Comparison of ENCODE assay signal across 7 cellular contexts in the genomic region with DNA sequence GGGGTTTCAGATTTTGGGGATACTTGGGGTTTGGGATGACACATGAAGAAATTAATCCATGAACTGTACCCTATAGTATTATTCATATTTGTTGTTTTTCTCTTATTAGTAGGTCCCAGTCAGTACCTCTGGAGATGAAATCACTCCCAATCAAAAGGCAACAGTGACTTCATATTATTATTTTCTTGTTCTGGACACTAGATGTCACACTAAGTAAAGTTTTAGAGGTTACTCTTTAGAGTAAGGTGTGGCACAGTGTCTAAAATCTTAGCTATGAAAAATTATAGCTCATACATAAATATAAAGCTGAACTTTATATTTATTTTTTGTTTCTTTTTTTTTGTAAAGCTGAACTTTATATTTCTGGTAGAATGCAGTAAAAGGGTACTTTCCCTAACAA. TPM values are rescaled to one million over a fixed set of nuclear protein-coding genes. Genes with fewer than 3 reads are reported as not detected.
DNase-seq lines count a peak whose midpoint lies in the region; ATAC-seq and TF ChIP-seq lines count a peak whose summit lies in the region.

No MANE protein-coding gene starts in this region.

- in situ Hi-C loops in KBM-7 (cut with MboI; ENCODE audit: low pct_unique_long_range_greater_than_20kb, low sequenced_read_pairs): loop anchor here (25.0 kb wide), 1 partner anchor 235 kb away; no protein-coding TSS in a partner anchor

- peaks cover 14% of the 10 kb centered on the region for H3K4me1 Mint-ChIP-seq in glutamatergic neuron (ENCODE audit: low read depth, unreplicated experiment)
- H3K4me1 Mint-ChIP-seq in stimulated activated naive CD8-positive, alpha-beta T cell treated with anti-CD3 and anti-CD28 coated beads, Interleukin-15, amount 100 ng/mL, for 72 hours: peaks cover 9% of the 10 kb centered on the region

- peak; percentile 75 for ATAC-seq in stimulated activated naive CD8-positive, alpha-beta T cell treated with anti-CD3 and anti-CD28 coated beads, Interleukin-15, amount 100 ng/mL, for 72 hours
- no peak for ATAC-seq in HG03135 (IDR thresholded peaks at IDR 0.05; ENCODE audit: unreplicated experiment)

- no peak overlapping the region for H3K4me3 Mint-ChIP-seq in glutamatergic neuron (ENCODE audit: unreplicated experiment)
- no peak overlapping the region for H3K4me3 Mint-ChIP-seq in stimulated activated naive CD8-positive, alpha-beta T cell treated with anti-CD3 and anti-CD28 coated beads, Interleukin-15, amount 100 ng/mL, for 72 hours

- no peaks in the 10 kb centered on the region for H3K9me3 Mint-ChIP-seq in glutamatergic neuron (ENCODE audit: unreplicated experiment)
- no peaks in the 10 kb centered on the region for H3K9me3 Mint-ChIP-seq in stimulated activated naive CD8-positive, alpha-beta T cell treated with anti-CD3 and anti-CD28 coated beads, Interleukin-15, amount 100 ng/mL, for 72 hours

- no peaks in the 10 kb centered on the region for H3K36me3 Mint-ChIP-seq in glutamatergic neuron (ENCODE audit: unreplicated experiment)

- DNase-seq in KBM-7 (peak; percentile 55), SW480 (ENCODE audit: low spot score) (peak; percentile 64), glutamatergic neuron (no peak), NCI-H187 (lab: John Stamatoyannopoulos, UW) (no peak)
- no peak for DNase-seq in stimulated activated naive CD8-positive, alpha-beta T cell treated with anti-CD3 and anti-CD28 coated beads, Interleukin-15, amount 100 ng/mL, for 72 hours

- TF ChIP-seq CTCF in GM12873 (IDR thresholded peaks at IDR 0.05; ENCODE audit: insufficient read depth, low read depth, low read length, missing control alignments): peak; percentile 22
- TF ChIP-seq CTCF in glutamatergic neuron (IDR thresholded peaks at IDR 0.05; ENCODE audit: partially characterized antibody, unreplicated experiment): peak; percentile 16

- H3K27ac Mint-ChIP-seq in glutamatergic neuron (ENCODE audit: unreplicated experiment): no peak overlapping the region
- no peak overlapping the region for H3K27ac Mint-ChIP-seq in stimulated activated naive CD8-positive, alpha-beta T cell treated with anti-CD3 and anti-CD28 coated beads, Interleukin-15, amount 100 ng/mL, for 72 hours

- H3K27me3 Mint-ChIP-seq in glutamatergic neuron (ENCODE audit: unreplicated experiment): peaks cover 1% of the 10 kb centered on the region
- no peaks in the 10 kb centered on the region for H3K27me3 Mint-ChIP-seq in stimulated activated naive CD8-positive, alpha-beta T cell treated with anti-CD3 and anti-CD28 coated beads, Interleukin-15, amount 100 ng/mL, for 72 hours

RNA-seq across cellular contexts. Expression of gene FAM114A1, which starts 35.1 kb away (rescaled TPM):
- total RNA-seq in glutamatergic neuron (ENCODE audit: unreplicated experiment): 1.0 TPM

RNA-seq across cellular contexts. Expression of gene TLR6, which starts 46.1 kb away (rescaled TPM):
- not detected for total RNA-seq in glutamatergic neuron (ENCODE audit: unreplicated experiment)

Comparison
In these comparisons a context has a peak if more than half of its experiments do, and no peak if none do; other contexts are left out.
1. DNase-seq: peak in KBM-7 (single experiment) and SW480 (single experiment); none in glutamatergic neuron (single experiment), stimulated activated naive CD8-positive, alpha-beta T cell treated with anti-CD3 and anti-CD28 coated beads, Interleukin-15, amount 100 ng/mL, for 72 hours (0 of 2) and NCI-H187 (0 of 2).